In the genomic region with DNA sequence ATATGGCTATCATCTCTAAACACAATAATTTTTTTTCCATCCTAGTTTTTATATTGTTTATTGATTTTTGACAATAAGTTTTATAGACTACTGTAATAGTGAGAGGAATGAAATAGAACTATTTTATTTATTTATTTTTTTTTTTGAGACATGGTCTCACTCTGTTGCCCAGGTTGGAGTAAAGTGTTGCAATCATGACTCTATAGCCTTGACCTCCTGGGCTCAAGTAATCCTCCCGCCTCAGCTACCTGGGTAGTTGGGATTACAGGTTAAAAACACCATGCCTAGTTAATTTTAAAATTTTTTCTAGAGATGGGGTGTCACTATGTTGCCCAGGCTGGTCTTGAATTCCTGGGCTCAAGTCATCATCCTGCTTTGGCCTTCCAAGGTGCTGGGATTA, we compare ENCODE assay signal across 27 cellular contexts.
"Had no signal": no experiment of that assay in that cellular context is flagged by ENCODE, and none has a peak within 500 bp of the region (broad histone marks: within the 10 kb centered on the region; RNA-seq: fewer than 3 reads in every experiment).

No MANE protein-coding gene starts in this region.

- H3K4me3 ChIP-seq: colonic mucosa, coronary artery, dorsolateral prefrontal cortex, esophagus muscularis mucosa, esophagus squamous epithelium, gastrocnemius medialis, gastroesophageal sphincter, heart left ventricle, heart right ventricle had no signal

- H3K9me3 ChIP-seq: colonic mucosa had no signal

- H3K36me3 ChIP-seq: colonic mucosa, esophagus muscularis mucosa, esophagus squamous epithelium, heart left ventricle had no signal

- FAIRE-seq: colon, endometrium, endothelial cell of umbilical vein had no signal

- DNase-seq: colonic mucosa; cortex of kidney; dermis blood vessel endothelial cell; dorsolateral prefrontal cortex; effector CD4-positive, alpha-beta T cell; effector CD8-positive, alpha-beta T cell; effector memory CD4-positive, alpha-beta T cell; effector memory CD8-positive, alpha-beta T cell; endodermal cell; erythroblast; esophagus squamous epithelium; foreskin fibroblast; foreskin keratinocyte; foreskin melanocyte; gastrocnemius medialis; glutamatergic neuron; head of caudate nucleus; heart left ventricle; heart right ventricle had no signal

- H3K4me1 ChIP-seq: colonic mucosa, esophagus muscularis mucosa, esophagus squamous epithelium, foreskin keratinocyte, gastrocnemius medialis, gastroesophageal sphincter, heart left ventricle, heart right ventricle had no signal

- H3K27ac ChIP-seq: colonic mucosa, coronary artery, dorsolateral prefrontal cortex, epithelial cell of prostate, esophagus muscularis mucosa, esophagus squamous epithelium, foreskin keratinocyte, gastrocnemius medialis, gastroesophageal sphincter, heart left ventricle, heart right ventricle had no signal

- ATAC-seq: effector memory CD8-positive, alpha-beta T cell; esophagus mucosa; foreskin keratinocyte; gastrocnemius medialis; gastroesophageal sphincter; heart left ventricle; heart right ventricle had no signal

- H3K27me3 ChIP-seq: colonic mucosa, dorsolateral prefrontal cortex, esophagus muscularis mucosa, esophagus squamous epithelium, foreskin keratinocyte, gastrocnemius medialis, gastroesophageal sphincter, heart left ventricle, heart right ventricle had no signal
